Comparison of ENCODE assay signal across 1 cellular context in the genomic region with DNA sequence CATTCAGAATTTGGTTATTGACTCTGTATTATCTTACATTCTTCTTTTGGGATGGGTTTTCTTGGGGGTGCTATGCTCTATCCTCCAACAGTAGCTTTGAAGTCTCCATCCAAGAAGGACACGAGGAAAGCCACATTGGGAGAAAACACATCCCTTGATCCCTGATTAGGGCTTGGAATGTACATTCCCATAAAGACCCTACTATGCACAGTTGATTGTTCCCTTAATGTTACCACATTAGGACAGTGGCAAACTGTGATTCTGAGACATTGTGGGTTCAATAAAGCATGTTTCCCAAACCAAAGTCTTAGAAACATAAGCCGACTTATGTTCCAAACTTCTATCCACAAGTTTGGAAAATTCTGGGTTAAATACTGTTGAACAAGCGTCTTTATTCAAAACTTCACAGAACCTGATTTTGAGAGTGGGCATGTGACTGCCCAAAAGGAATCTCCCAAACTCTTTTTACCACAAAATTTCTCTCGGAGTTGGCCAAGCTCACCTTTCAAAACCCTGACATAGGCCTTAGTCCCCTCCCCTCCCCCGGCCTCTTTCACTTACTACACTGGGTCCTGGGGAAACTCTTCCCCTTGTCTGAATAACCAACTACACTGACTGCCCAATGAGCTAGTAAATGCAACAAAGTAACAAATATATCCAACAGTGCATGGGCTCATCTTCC.
A peak's percentile ranks its signal among the peaks of the same experiment; 100 is the strongest.
TF ChIP-seq lines count a peak whose summit lies in the region.

No MANE protein-coding gene starts in this region.

TF ChIP-seq in K562, 482 proteins besides CTCF, POLR2A, EP300 and RAD21 (continued from another document and continues in another):
- TF ChIP-seq ETV5 (CRISPR knock-in tag; IDR thresholded peaks at IDR 0.05; ENCODE audit: low read depth), result no peak
- TF ChIP-seq LCOR (CRISPR knock-in tag; IDR thresholded peaks at IDR 0.05), result peak; percentile 10; the same call in 1 of the 2 replicates
- TF ChIP-seq, protein P1, sequence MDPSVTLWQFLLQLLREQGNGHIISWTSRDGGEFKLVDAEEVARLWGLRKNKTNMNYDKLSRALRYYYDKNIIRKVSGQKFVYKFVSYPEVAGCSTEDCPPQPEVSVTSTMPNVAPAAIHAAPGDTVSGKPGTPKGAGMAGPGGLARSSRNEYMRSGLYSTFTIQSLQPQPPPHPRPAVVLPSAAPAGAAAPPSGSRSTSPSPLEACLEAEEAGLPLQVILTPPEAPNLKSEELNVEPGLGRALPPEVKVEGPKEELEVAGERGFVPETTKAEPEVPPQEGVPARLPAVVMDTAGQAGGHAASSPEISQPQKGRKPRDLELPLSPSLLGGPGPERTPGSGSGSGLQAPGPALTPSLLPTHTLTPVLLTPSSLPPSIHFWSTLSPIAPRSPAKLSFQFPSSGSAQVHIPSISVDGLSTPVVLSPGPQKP (CRISPR knock-in tag; IDR thresholded peaks at IDR 0.05), result no peak
- TF ChIP-seq TAF15 (IDR thresholded peaks at IDR 0.05; ENCODE audit: low read depth, low read length), result no peak
- TF ChIP-seq, protein P2, sequence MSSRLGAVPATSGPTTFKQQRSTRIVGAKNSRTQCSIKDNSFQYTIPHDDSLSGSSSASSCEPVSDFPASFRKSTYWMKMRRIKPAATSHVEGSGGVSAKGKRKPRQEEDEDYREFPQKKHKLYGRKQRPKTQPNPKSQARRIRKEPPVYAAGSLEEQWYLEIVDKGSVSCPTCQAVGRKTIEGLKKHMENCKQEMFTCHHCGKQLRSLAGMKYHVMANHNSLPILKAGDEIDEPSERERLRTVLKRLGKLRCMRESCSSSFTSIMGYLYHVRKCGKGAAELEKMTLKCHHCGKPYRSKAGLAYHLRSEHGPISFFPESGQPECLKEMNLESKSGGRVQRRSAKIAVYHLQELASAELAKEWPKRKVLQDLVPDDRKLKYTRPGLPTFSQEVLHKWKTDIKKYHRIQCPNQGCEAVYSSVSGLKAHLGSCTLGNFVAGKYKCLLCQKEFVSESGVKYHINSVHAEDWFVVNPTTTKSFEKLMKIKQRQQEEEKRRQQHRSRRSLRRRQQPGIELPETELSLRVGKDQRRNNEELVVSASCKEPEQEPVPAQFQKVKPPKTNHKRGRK (tag; IDR thresholded peaks at IDR 0.05), result no peak
- no peak for TF ChIP-seq ERF (CRISPR knock-in tag; IDR thresholded peaks at IDR 0.05)
- no peak for TF ChIP-seq MAFG (tag; conservative IDR thresholded peaks at IDR 0.05)
- TF ChIP-seq L3MBTL2 (IDR thresholded peaks at IDR 0.05), result no peak
- 0 out of 2 replicates have a peak, but pooled peaks have one; percentile 9 for TF ChIP-seq ZNF766 (CRISPR knock-in tag; conservative IDR thresholded peaks at IDR 0.05)
- TF ChIP-seq ZNF316 (IDR thresholded peaks at IDR 0.05), result no peak
- TF ChIP-seq SIX5 (IDR thresholded peaks at IDR 0.05; ENCODE audit: borderline replicate concordance in 1 of 2, insufficient read depth in 1 of 2, low read depth in 1 of 2, low read length in 2 of 2), result no peak
- no peak for TF ChIP-seq BDP1 (IDR thresholded peaks at IDR 0.05; ENCODE audit: insufficient read depth, insufficient read length)
- no peak for TF ChIP-seq PHF21A (IDR thresholded peaks at IDR 0.05; ENCODE audit: borderline replicate concordance, low read depth)
- TF ChIP-seq, protein P3, sequence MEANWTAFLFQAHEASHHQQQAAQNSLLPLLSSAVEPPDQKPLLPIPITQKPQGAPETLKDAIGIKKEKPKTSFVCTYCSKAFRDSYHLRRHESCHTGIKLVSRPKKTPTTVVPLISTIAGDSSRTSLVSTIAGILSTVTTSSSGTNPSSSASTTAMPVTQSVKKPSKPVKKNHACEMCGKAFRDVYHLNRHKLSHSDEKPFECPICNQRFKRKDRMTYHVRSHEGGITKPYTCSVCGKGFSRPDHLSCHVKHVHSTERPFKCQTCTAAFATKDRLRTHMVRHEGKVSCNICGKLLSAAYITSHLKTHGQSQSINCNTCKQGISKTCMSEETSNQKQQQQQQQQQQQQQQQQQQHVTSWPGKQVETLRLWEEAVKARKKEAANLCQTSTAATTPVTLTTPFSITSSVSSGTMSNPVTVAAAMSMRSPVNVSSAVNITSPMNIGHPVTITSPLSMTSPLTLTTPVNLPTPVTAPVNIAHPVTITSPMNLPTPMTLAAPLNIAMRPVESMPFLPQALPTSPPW (CRISPR knock-in tag; IDR thresholded peaks at IDR 0.05), result no peak; the same call in 1 of the 2 replicates
- no peak for TF ChIP-seq SPI1 (IDR thresholded peaks at IDR 0.05; ENCODE audit: borderline replicate concordance, low read depth, low read length)
- TF ChIP-seq, protein P4, sequence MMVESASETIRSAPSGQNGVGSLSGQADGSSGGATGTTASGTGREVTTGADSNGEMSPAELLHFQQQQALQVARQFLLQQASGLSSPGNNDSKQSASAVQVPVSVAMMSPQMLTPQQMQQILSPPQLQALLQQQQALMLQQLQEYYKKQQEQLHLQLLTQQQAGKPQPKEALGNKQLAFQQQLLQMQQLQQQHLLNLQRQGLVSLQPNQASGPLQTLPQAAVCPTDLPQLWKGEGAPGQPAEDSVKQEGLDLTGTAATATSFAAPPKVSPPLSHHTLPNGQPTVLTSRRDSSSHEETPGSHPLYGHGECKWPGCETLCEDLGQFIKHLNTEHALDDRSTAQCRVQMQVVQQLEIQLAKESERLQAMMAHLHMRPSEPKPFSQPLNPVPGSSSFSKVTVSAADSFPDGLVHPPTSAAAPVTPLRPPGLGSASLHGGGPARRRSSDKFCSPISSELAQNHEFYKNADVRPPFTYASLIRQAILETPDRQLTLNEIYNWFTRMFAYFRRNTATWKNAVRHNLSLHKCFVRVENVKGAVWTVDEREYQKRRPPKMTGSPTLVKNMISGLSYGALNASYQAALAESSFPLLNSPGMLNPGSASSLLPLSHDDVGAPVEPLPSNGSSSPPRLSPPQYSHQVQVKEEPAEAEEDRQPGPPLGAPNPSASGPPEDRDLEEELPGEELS (CRISPR knock-in tag; IDR thresholded peaks at IDR 0.05; ENCODE audit: borderline replicate concordance), result no peak
- TF ChIP-seq, protein P5, sequence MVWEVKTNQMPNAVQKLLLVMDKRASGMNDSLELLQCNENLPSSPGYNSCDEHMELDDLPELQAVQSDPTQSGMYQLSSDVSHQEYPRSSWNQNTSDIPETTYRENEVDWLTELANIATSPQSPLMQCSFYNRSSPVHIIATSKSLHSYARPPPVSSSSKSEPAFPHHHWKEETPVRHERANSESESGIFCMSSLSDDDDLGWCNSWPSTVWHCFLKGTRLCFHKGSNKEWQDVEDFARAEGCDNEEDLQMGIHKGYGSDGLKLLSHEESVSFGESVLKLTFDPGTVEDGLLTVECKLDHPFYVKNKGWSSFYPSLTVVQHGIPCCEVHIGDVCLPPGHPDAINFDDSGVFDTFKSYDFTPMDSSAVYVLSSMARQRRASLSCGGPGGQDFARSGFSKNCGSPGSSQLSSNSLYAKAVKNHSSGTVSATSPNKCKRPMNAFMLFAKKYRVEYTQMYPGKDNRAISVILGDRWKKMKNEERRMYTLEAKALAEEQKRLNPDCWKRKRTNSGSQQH (CRISPR knock-in tag; IDR thresholded peaks at IDR 0.05), result no peak
- TF ChIP-seq NELFE (IDR thresholded peaks at IDR 0.05; ENCODE audit: insufficient read depth, insufficient read length), result no peak
- no peak for TF ChIP-seq BMI1 (IDR thresholded peaks at IDR 0.05; ENCODE audit: low read length)
- TF ChIP-seq KDM1A (IDR thresholded peaks at IDR 0.05), result no peak
- TF ChIP-seq ZNF184 (CRISPR knock-in tag; IDR thresholded peaks at IDR 0.05), result no peak
- TF ChIP-seq ZNF764 (CRISPR knock-in tag; IDR thresholded peaks at IDR 0.05; ENCODE audit: low read depth), result no peak
- TF ChIP-seq, protein P6, sequence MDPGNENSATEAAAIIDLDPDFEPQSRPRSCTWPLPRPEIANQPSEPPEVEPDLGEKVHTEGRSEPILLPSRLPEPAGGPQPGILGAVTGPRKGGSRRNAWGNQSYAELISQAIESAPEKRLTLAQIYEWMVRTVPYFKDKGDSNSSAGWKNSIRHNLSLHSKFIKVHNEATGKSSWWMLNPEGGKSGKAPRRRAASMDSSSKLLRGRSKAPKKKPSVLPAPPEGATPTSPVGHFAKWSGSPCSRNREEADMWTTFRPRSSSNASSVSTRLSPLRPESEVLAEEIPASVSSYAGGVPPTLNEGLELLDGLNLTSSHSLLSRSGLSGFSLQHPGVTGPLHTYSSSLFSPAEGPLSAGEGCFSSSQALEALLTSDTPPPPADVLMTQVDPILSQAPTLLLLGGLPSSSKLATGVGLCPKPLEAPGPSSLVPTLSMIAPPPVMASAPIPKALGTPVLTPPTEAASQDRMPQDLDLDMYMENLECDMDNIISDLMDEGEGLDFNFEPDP (CRISPR knock-in tag; IDR thresholded peaks at IDR 0.05), result no peak
- TF ChIP-seq MYNN (IDR thresholded peaks at IDR 0.05), result no peak
- TF ChIP-seq MYNN (CRISPR knock-in tag; IDR thresholded peaks at IDR 0.05), result no peak
- TF ChIP-seq, protein P7, sequence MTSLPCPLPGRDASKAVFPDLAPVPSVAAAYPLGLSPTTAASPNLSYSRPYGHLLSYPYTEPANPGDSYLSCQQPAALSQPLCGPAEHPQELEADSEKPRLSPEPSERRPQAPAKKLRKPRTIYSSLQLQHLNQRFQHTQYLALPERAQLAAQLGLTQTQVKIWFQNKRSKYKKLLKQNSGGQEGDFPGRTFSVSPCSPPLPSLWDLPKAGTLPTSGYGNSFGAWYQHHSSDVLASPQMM (CRISPR knock-in tag; IDR thresholded peaks at IDR 0.05), result no peak
- TF ChIP-seq, protein P8, sequence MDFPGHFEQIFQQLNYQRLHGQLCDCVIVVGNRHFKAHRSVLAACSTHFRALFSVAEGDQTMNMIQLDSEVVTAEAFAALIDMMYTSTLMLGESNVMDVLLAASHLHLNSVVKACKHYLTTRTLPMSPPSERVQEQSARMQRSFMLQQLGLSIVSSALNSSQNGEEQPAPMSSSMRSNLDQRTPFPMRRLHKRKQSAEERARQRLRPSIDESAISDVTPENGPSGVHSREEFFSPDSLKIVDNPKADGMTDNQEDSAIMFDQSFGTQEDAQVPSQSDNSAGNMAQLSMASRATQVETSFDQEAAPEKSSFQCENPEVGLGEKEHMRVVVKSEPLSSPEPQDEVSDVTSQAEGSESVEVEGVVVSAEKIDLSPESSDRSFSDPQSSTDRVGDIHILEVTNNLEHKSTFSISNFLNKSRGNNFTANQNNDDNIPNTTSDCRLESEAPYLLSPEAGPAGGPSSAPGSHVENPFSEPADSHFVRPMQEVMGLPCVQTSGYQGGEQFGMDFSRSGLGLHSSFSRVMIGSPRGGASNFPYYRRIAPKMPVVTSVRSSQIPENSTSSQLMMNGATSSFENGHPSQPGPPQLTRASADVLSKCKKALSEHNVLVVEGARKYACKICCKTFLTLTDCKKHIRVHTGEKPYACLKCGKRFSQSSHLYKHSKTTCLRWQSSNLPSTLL (IDR thresholded peaks at IDR 0.05), result no peak
- TF ChIP-seq ZNF24 (IDR thresholded peaks at IDR 0.05), result no peak
- TF ChIP-seq, protein P9, sequence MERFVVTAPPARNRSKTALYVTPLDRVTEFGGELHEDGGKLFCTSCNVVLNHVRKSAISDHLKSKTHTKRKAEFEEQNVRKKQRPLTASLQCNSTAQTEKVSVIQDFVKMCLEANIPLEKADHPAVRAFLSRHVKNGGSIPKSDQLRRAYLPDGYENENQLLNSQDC (CRISPR knock-in tag; IDR thresholded peaks at IDR 0.05), result no peak
- TF ChIP-seq RBFOX2 (IDR thresholded peaks at IDR 0.05; ENCODE audit: low read depth, low read length), result peak; percentile 44; the same call in 1 of the 2 replicates
- 0 out of 2 replicates have a peak, but pooled peaks have one; percentile 5 for TF ChIP-seq ZNF41 (CRISPR knock-in tag; conservative IDR thresholded peaks at IDR 0.05)
- TF ChIP-seq PHB (CRISPR knock-in tag; IDR thresholded peaks at IDR 0.05), result 0 out of 2 replicates have a peak, but pooled peaks have one; percentile 68
- no peak for TF ChIP-seq ZNF589 (CRISPR knock-in tag; IDR thresholded peaks at IDR 0.05; ENCODE audit: low read depth)
- TF ChIP-seq, protein P10, sequence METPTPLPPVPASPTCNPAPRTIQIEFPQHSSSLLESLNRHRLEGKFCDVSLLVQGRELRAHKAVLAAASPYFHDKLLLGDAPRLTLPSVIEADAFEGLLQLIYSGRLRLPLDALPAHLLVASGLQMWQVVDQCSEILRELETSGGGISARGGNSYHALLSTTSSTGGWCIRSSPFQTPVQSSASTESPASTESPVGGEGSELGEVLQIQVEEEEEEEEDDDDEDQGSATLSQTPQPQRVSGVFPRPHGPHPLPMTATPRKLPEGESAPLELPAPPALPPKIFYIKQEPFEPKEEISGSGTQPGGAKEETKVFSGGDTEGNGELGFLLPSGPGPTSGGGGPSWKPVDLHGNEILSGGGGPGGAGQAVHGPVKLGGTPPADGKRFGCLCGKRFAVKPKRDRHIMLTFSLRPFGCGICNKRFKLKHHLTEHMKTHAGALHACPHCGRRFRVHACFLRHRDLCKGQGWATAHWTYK (CRISPR knock-in tag; IDR thresholded peaks at IDR 0.05), result 0 out of 2 replicates have a peak, but pooled peaks have one; percentile 31
- no peak for TF ChIP-seq RBM34 (IDR thresholded peaks at IDR 0.05; ENCODE audit: borderline replicate concordance, insufficient read depth, low read length)
- TF ChIP-seq, protein P11, sequence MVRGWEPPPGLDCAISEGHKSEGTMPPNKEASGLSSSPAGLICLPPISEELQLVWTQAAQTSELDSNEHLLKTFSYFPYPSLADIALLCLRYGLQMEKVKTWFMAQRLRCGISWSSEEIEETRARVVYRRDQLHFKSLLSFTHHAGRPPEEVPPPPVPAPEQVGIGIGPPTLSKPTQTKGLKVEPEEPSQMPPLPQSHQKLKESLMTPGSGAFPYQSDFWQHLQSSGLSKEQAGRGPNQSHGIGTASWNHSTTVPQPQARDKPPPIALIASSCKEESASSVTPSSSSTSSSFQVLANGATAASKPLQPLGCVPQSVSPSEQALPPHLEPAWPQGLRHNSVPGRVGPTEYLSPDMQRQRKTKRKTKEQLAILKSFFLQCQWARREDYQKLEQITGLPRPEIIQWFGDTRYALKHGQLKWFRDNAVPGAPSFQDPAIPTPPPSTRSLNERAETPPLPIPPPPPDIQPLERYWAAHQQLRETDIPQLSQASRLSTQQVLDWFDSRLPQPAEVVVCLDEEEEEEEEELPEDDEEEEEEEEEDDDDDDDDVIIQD (CRISPR knock-in tag; IDR thresholded peaks at IDR 0.05), result no peak
